ENCODE assay signal across 34 cellular contexts in genomic region chr5:108238461-108238860, GRCh38.
"Had no signal": no experiment of that assay in that cellular context is flagged by ENCODE, and none has a peak within 500 bp of the region (broad histone marks: within the 10 kb centered on the region; RNA-seq: fewer than 3 reads in every experiment).

No MANE protein-coding gene starts in this region.

- H3K27me3 ChIP-seq: body of pancreas, brain microvascular endothelial cell, breast epithelium had no signal

- H3K27ac Mint-ChIP-seq: activated B cell treated with CpG ODN at 0.5 μM for 24 hours; activated CD4-positive, alpha-beta memory T cell treated with anti-CD3 and anti-CD28 coated beads for 36 hours; activated CD4-positive, alpha-beta T cell treated with anti-CD3 and anti-CD28 coated beads, Interleukin-2, amount 10 ng/mL, durations not matched to agents 24 days and 14 days; activated CD8-positive, alpha-beta T cell treated with anti-CD3 and anti-CD28 coated beads for 36 hours; activated naive CD4-positive, alpha-beta T cell treated with anti-CD3 and anti-CD28 coated beads, Interleukin-2, amount 10 ng/mL, durations not matched to agents 7 days and 5 days; activated naive CD4-positive, alpha-beta T cell treated with anti-CD3 and anti-CD28 coated beads, Interleukin-2, amount 50 U/mL, for 24 hours; activated naive CD8-positive, alpha-beta T cell; activated naive CD8-positive, alpha-beta T cell treated with anti-CD3 and anti-CD28 coated beads, Interleukin-2, amount 10 ng/mL, durations not matched to agents 7 days and 5 days; activated naive CD8-positive, alpha-beta T cell treated with anti-CD3 and anti-CD28 coated beads, Interleukin-2, amount 50 U/mL, for 24 hours; activated T-cell treated with anti-CD3 and anti-CD28 coated beads, Interleukin-2, amount 50 U/mL, for 72 hours; activated T-helper 1 cell treated with anti-CD3 and anti-CD28 coated beads, Interleukin-12 subunit alpha, Interleukin-12 subunit beta, Interleukin-2, Interleukin-4 antibody, amounts not matched to agents 30 ng/mL and 10 ng/mL and 1 ng/mL, durations not matched to agents 14 hours and 24 hours and 36 hours; activated T-helper 17 cell treated with anti-CD3 and anti-CD28 coated beads, Interleukin-2, amount 50 U/mL, for 72 hours; T-helper 1 cell treated with Interleukin-12 subunit alpha and Interleukin-12 subunit beta and Interleukin-4 antibody, amounts not matched to agents 30 μg/mL and 1 μg/mL, for 36 hours; T-helper 2 cell treated with Interferon-gamma antibody and Interleukin-4, amounts not matched to agents 5 μg/mL and 100 μg/mL, for 36 hours had no signal

- H3K36me3 Mint-ChIP-seq: activated naive CD4-positive, alpha-beta T cell treated with anti-CD3 and anti-CD28 coated beads, Interleukin-2, amount 10 ng/mL, durations not matched to agents 7 days and 5 days had no signal

- H3K9me3 ChIP-seq: breast epithelium had no signal

- H3K4me3 ChIP-seq: body of pancreas, breast epithelium had no signal

- ATAC-seq: activated CD8-positive, alpha-beta T cell treated with anti-CD3 and anti-CD28 coated beads for 36 hours; activated naive CD8-positive, alpha-beta T cell treated with anti-CD3 and anti-CD28 coated beads, Interleukin-2, amount 50 U/mL, for 24 hours; activated T-cell treated with anti-CD3 and anti-CD28 coated beads, Interleukin-2, amount 50 U/mL, for 4 hours; activated T-cell treated with anti-CD3 and anti-CD28 coated beads, Interleukin-2, amount 50 U/mL, for 72 hours; activated T-helper 17 cell treated with anti-CD3 and anti-CD28 coated beads, Interleukin-2, amount 50 U/mL, for 72 hours; body of pancreas had no signal

- H3K4me1 Mint-ChIP-seq: activated CD4-positive, alpha-beta T cell treated with anti-CD3 and anti-CD28 coated beads, Interleukin-2, amount 10 ng/mL, durations not matched to agents 24 days and 14 days; activated naive CD4-positive, alpha-beta T cell treated with anti-CD3 and anti-CD28 coated beads, Interleukin-2, amount 10 ng/mL, durations not matched to agents 7 days and 5 days; activated naive CD4-positive, alpha-beta T cell treated with anti-CD3 and anti-CD28 coated beads, Interleukin-2, amount 50 U/mL, for 24 hours; activated naive CD8-positive, alpha-beta T cell treated with anti-CD3 and anti-CD28 coated beads, Interleukin-2, amount 10 ng/mL, durations not matched to agents 7 days and 5 days; activated naive CD8-positive, alpha-beta T cell treated with anti-CD3 and anti-CD28 coated beads, Interleukin-2, amount 50 U/mL, for 24 hours had no signal

- H3K9me3 Mint-ChIP-seq: activated CD4-positive, alpha-beta memory T cell treated with anti-CD3 and anti-CD28 coated beads for 36 hours; activated CD8-positive, alpha-beta T cell treated with anti-CD3 and anti-CD28 coated beads for 36 hours; activated naive CD4-positive, alpha-beta T cell treated with anti-CD3 and anti-CD28 coated beads, Interleukin-2, amount 10 ng/mL, durations not matched to agents 7 days and 5 days; activated naive CD4-positive, alpha-beta T cell treated with anti-CD3 and anti-CD28 coated beads, Interleukin-2, amount 50 U/mL, for 24 hours; activated T-helper 17 cell treated with anti-CD3 and anti-CD28 coated beads, Interleukin-2, amount 50 U/mL, for 72 hours; T-helper 1 cell treated with Interleukin-12 subunit alpha and Interleukin-12 subunit beta and Interleukin-4 antibody, amounts not matched to agents 30 μg/mL and 1 μg/mL, for 36 hours; T-helper 2 cell treated with Interferon-gamma antibody and Interleukin-4, amounts not matched to agents 5 μg/mL and 100 μg/mL, for 36 hours had no signal

- DNase-seq: activated B cell treated with CpG ODN at 0.5 μM for 24 hours; activated CD4-positive, alpha-beta memory T cell treated with anti-CD3 and anti-CD28 coated beads for 36 hours; activated CD4-positive, alpha-beta T cell treated with anti-CD3 and anti-CD28 coated beads for 4 hours; activated CD4-positive, alpha-beta T cell treated with anti-CD3 and anti-CD28 coated beads, Interleukin-2, amount 10 ng/mL, durations not matched to agents 24 days and 14 days; activated CD4-positive, alpha-beta T cell treated with anti-CD3 and anti-CD28 coated beads, Interleukin-2, amount 50 U/mL, for 1 hour; activated CD4-positive, alpha-beta T cell treated with anti-CD3 and anti-CD28 coated beads, Interleukin-2, amount 50 U/mL, for 4 hours; activated CD4-positive, CD25-positive, alpha-beta regulatory T cell treated with anti-CD3 and anti-CD28 coated beads, Interleukin-2, amount 50 U/mL, for 72 hours; activated CD8-positive, alpha-beta memory T cell treated with anti-CD3 and anti-CD28 coated beads, Interleukin-2, amount 50 U/mL, for 4 hours; activated CD8-positive, alpha-beta T cell treated with anti-CD3 and anti-CD28 coated beads for 36 hours; activated effector memory CD4-positive, alpha-beta T cell treated with Interleukin-2 at 50 U/mL for 16 hours; activated gamma-delta T cell; activated naive CD4-positive, alpha-beta T cell treated with anti-CD3 and anti-CD28 coated beads, Interleukin-2, amount 10 ng/mL, durations not matched to agents 7 days and 5 days; activated naive CD4-positive, alpha-beta T cell treated with Interleukin-2 at 50 U/mL for 16 hours; activated naive CD8-positive, alpha-beta T cell treated with anti-CD3 and anti-CD28 coated beads, Interleukin-2, amount 10 ng/mL, durations not matched to agents 7 days and 5 days; activated naive CD8-positive, alpha-beta T cell treated with anti-CD3 and anti-CD28 coated beads, Interleukin-2, amount 50 U/mL, for 24 hours; activated T-cell treated with anti-CD3 and anti-CD28 coated beads for 4 hours; activated T-cell treated with anti-CD3 and anti-CD28 coated beads, Interleukin-2, amount 50 U/mL, for 1 hour; activated T-cell treated with anti-CD3 and anti-CD28 coated beads, Interleukin-2, amount 50 U/mL, for 4 hours; activated T-cell treated with anti-CD3 and anti-CD28 coated beads, Interleukin-2, amount 50 U/mL, for 72 hours; amniotic stem cell; aorta; body of pancreas; brain microvascular endothelial cell; central memory CD4-positive, alpha-beta T cell; T-helper 1 cell; T-helper 2 cell; T-helper 9 cell had no signal

- H3K27me3 Mint-ChIP-seq: activated B cell treated with CpG ODN at 0.5 μM for 24 hours; activated CD4-positive, alpha-beta memory T cell treated with anti-CD3 and anti-CD28 coated beads for 36 hours; activated CD4-positive, alpha-beta T cell treated with anti-CD3 and anti-CD28 coated beads, Interleukin-2, amount 10 ng/mL, durations not matched to agents 24 days and 14 days; activated CD8-positive, alpha-beta T cell treated with anti-CD3 and anti-CD28 coated beads for 36 hours; activated naive CD4-positive, alpha-beta T cell treated with anti-CD3 and anti-CD28 coated beads, Interleukin-2, amount 10 ng/mL, durations not matched to agents 7 days and 5 days; activated naive CD4-positive, alpha-beta T cell treated with anti-CD3 and anti-CD28 coated beads, Interleukin-2, amount 50 U/mL, for 24 hours; activated naive CD8-positive, alpha-beta T cell; activated naive CD8-positive, alpha-beta T cell treated with anti-CD3 and anti-CD28 coated beads, Interleukin-2, amount 10 ng/mL, durations not matched to agents 7 days and 5 days; activated naive CD8-positive, alpha-beta T cell treated with anti-CD3 and anti-CD28 coated beads, Interleukin-2, amount 50 U/mL, for 24 hours; activated T-helper 17 cell treated with anti-CD3 and anti-CD28 coated beads, Interleukin-2, amount 50 U/mL, for 72 hours had no signal

- H3K4me1 ChIP-seq: body of pancreas, breast epithelium had no signal

- H3K4me3 Mint-ChIP-seq: activated B cell treated with CpG ODN at 0.5 μM for 24 hours; activated CD4-positive, alpha-beta memory T cell treated with anti-CD3 and anti-CD28 coated beads for 36 hours; activated CD4-positive, alpha-beta T cell treated with anti-CD3 and anti-CD28 coated beads, Interleukin-2, amount 10 ng/mL, durations not matched to agents 24 days and 14 days; activated CD8-positive, alpha-beta T cell treated with anti-CD3 and anti-CD28 coated beads for 36 hours; activated naive CD4-positive, alpha-beta T cell treated with anti-CD3 and anti-CD28 coated beads, Interleukin-2, amount 10 ng/mL, durations not matched to agents 7 days and 5 days; activated naive CD4-positive, alpha-beta T cell treated with anti-CD3 and anti-CD28 coated beads, Interleukin-2, amount 50 U/mL, for 24 hours; activated naive CD8-positive, alpha-beta T cell; activated naive CD8-positive, alpha-beta T cell treated with anti-CD3 and anti-CD28 coated beads, Interleukin-2, amount 10 ng/mL, durations not matched to agents 7 days and 5 days; activated naive CD8-positive, alpha-beta T cell treated with anti-CD3 and anti-CD28 coated beads, Interleukin-2, amount 50 U/mL, for 24 hours; activated T-cell treated with anti-CD3 and anti-CD28 coated beads, Interleukin-2, amount 50 U/mL, for 4 hours; activated T-cell treated with anti-CD3 and anti-CD28 coated beads, Interleukin-2, amount 50 U/mL, for 72 hours; activated T-helper 1 cell treated with anti-CD3 and anti-CD28 coated beads, Interleukin-12 subunit alpha, Interleukin-12 subunit beta, Interleukin-2, Interleukin-4 antibody, amounts not matched to agents 30 ng/mL and 10 ng/mL and 1 ng/mL, durations not matched to agents 14 hours and 24 hours and 36 hours; activated T-helper 17 cell treated with anti-CD3 and anti-CD28 coated beads, Interleukin-2, amount 50 U/mL, for 72 hours; T-helper 1 cell treated with Interleukin-12 subunit alpha and Interleukin-12 subunit beta and Interleukin-4 antibody, amounts not matched to agents 30 μg/mL and 1 μg/mL, for 36 hours; T-helper 2 cell treated with Interferon-gamma antibody and Interleukin-4, amounts not matched to agents 5 μg/mL and 100 μg/mL, for 36 hours had no signal

- H3K27ac ChIP-seq: body of pancreas, brain microvascular endothelial cell, breast epithelium had no signal

- H3K36me3 ChIP-seq: brain microvascular endothelial cell, breast epithelium had no signal
